25 cellular contexts compared by ENCODE assay signal in the genomic region with DNA sequence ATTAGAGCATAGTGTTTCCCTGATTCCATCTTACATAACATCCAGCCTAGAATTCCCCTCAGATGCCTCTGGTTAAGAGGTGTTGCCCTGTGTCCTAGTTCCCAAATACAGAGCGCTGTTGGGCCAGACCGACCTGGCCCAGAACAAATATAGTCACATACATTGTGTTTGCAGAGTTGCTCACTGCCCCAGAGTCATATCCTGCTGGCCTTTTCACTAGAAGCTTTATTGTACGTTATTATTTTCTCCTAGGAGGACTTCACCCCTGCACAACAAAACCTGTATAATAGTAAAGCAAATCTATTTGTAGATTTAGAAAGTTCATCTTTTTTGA.
"Had no signal": no experiment of that assay in that cellular context is flagged by ENCODE, and none has a peak within 500 bp of the region (broad histone marks: within the 10 kb centered on the region; RNA-seq: fewer than 3 reads in every experiment).

No MANE protein-coding gene starts in this region.

- H3K79me2 ChIP-seq: hepatocyte had no signal

- H3K4me1 ChIP-seq: foreskin keratinocyte, psoas muscle, spleen, tibial artery, upper lobe of left lung, uterus had no signal

- ATAC-seq: left cardiac atrium; left ventricle myocardium superior; psoas muscle; sciatic nerve; stimulated activated memory B cell treated with anti-CD40 and anti-IgM and Interleukin-4, amounts not matched to agents 10 μg/mL and 1 μg/mL and 100 μg/mL, for 72 hours had no signal

- FAIRE-seq: kidney had no signal

- H3K27ac ChIP-seq: foreskin keratinocyte, hepatocyte, psoas muscle, spleen, tibial artery, upper lobe of left lung, uterus had no signal

- DNase-seq: dermis blood vessel endothelial cell; erythroblast; head of caudate nucleus; kidney; left cardiac atrium; left ventricle myocardium superior; mesenchymal stem cell; midbrain; naive B cell; psoas muscle; retina; spleen; stimulated activated CD4-positive, alpha-beta T cell treated with anti-CD3 and anti-CD28 coated beads, Interleukin-15, amount 100 ng/mL, for 24 hours; stimulated activated CD4-positive, alpha-beta T cell treated with anti-CD3 and anti-CD28 coated beads, Interleukin-1b, Interleukin-23, amount 100 ng/mL, for 48 hours; stimulated activated CD4-positive, alpha-beta T cell treated with anti-CD3 and anti-CD28 coated beads, Interleukin-4, amount 100 ng/mL, for 24 hours; tibial artery; upper lobe of left lung; uterus had no signal

- H3K9me3 ChIP-seq: psoas muscle, tibial artery, upper lobe of left lung, uterus had no signal

- H3K4me2 ChIP-seq: hepatocyte had no signal

- H3K4me3 ChIP-seq: hepatocyte, lung, psoas muscle, spleen, tibial artery, upper lobe of left lung, uterus had no signal

- H3K27me3 Mint-ChIP-seq: naive B cell; stimulated activated memory B cell treated with anti-CD40 and anti-IgM and Interleukin-4, amounts not matched to agents 10 μg/mL and 1 μg/mL and 100 μg/mL, for 72 hours; stimulated activated naive CD8-positive, alpha-beta T cell treated with anti-CD3 and anti-CD28 coated beads, Interleukin-15, Interleukin-2, amounts not matched to agents 100 ng/mL and 50 ng/mL, for 24 hours had no signal

- H3K4me3 Mint-ChIP-seq: naive B cell; nephron; stimulated activated memory B cell treated with anti-CD40 and anti-IgM and Interleukin-4, amounts not matched to agents 10 μg/mL and 1 μg/mL and 100 μg/mL, for 72 hours; stimulated activated naive CD8-positive, alpha-beta T cell treated with anti-CD3 and anti-CD28 coated beads, Interleukin-15, Interleukin-2, amounts not matched to agents 100 ng/mL and 50 ng/mL, for 24 hours had no signal

- H3K36me3 ChIP-seq: upper lobe of left lung, uterus had no signal

- H2AFZ ChIP-seq: hepatocyte had no signal

- H3K36me3 Mint-ChIP-seq: stimulated activated memory B cell treated with anti-CD40 and anti-IgM and Interleukin-4, amounts not matched to agents 10 μg/mL and 1 μg/mL and 100 μg/mL, for 72 hours had no signal

- H3K4me1 Mint-ChIP-seq: nephron; stimulated activated memory B cell treated with anti-CD40 and anti-IgM and Interleukin-4, amounts not matched to agents 10 μg/mL and 1 μg/mL and 100 μg/mL, for 72 hours had no signal

- H3K27ac Mint-ChIP-seq: naive B cell; nephron; stimulated activated memory B cell treated with anti-CD40 and anti-IgM and Interleukin-4, amounts not matched to agents 10 μg/mL and 1 μg/mL and 100 μg/mL, for 72 hours; stimulated activated naive CD8-positive, alpha-beta T cell treated with anti-CD3 and anti-CD28 coated beads, Interleukin-15, Interleukin-2, amounts not matched to agents 100 ng/mL and 50 ng/mL, for 24 hours had no signal

- H3K9me3 Mint-ChIP-seq: nephron had no signal

- H3K27me3 ChIP-seq: foreskin keratinocyte, hepatocyte, spleen, tibial artery, upper lobe of left lung, uterus had no signal
